Comparison of ENCODE assay signal across 35 cellular contexts in the genomic region with DNA sequence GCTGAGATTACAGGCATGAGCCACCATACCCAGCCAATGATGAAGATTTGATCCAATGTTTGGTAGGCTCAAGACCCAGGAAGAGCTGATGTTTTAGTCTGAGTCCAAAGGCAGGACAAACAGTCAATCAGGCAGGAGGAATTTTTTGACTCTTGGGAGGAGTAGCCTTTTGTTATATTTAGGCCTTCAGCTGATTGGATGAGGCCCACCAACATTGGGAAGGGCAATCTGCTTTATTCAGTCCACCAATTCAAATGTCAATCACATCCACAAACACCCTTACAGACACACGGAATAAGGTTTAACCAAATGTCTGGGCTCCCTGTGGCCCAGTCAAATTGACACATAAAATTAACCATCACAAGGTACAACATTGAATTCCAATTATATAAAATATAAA.
"Had no signal": no experiment of that assay in that cellular context is flagged by ENCODE, and none has a peak within 500 bp of the region (broad histone marks: within the 10 kb centered on the region; RNA-seq: fewer than 3 reads in every experiment).

No MANE protein-coding gene starts in this region.

- H3K36me3 ChIP-seq: MG63 had no signal

- H3K9me3 ChIP-seq: MG63 had no signal

- H3K9ac ChIP-seq: KMS-11 had no signal

- DNase-seq: Karpas-422, MG63, MM.1S, MV-4-11, NCI-H1048, NCI-H1092, NCI-H1092 treated with DMSO at 0.1 percent for 48 hours, NCI-H1105, NCI-H1105 treated with DMSO at 0.1 percent for 48 hours, NCI-H1417, NCI-H1417 treated with DMSO at 0.1 percent for 48 hours, NCI-H1436, NCI-H1436 treated with DMSO at 0.1 percent for 48 hours, NCI-H146, NCI-H1694, NCI-H1694 treated with DMSO at 0.1 percent for 48 hours, NCI-H187, NCI-H187 treated with DMSO at 0.1 percent for 48 hours, NCI-H1930, NCI-H2029, NCI-H2029 treated with DMSO at 0.1 percent for 48 hours, NCI-H2081, NCI-H2081 treated with DMSO at 0.1 percent for 48 hours, NCI-H2107, NCI-H2171, NCI-H2171 treated with DMSO at 0.1 percent for 48 hours, NCI-H2227 treated with DMSO at 0.1 percent for 48 hours, NCI-H226, NCI-H345, NCI-H446, NCI-H446 treated with DMSO at 0.1 percent for 48 hours, NCI-H510A, NCI-H510A treated with DMSO at 0.1 percent for 48 hours, NCI-H524 had no signal

- H3K4me2 ChIP-seq: KMS-11 had no signal

- H3K4me3 ChIP-seq: MG63 had no signal

- H3K27me3 ChIP-seq: MG63 had no signal

- H3K27ac ChIP-seq: KMS-11 had no signal
